ENCODE assay signal across 8 cellular contexts in genomic region chr3:12966847-12967750, GRCh38.
DNase-seq lines count a peak whose midpoint lies in the region; TF ChIP-seq lines count a peak whose summit lies in the region.

No MANE protein-coding gene starts in this region.

- no peak overlapping the region for H3T11ph ChIP-seq in H9 (ENCODE audit: low read length)

- no peaks in the 10 kb centered on the region for H3K9me2 ChIP-seq in OCI-LY7 (ENCODE audit: insufficient read depth, low read length)

- in situ Hi-C loops in transverse colon (cut with MboI; ENCODE audit: low pct_ligation_motif_present in 1 of 4, low pct_unique_long_range_greater_than_20kb in 1 of 4, low sequenced_read_pairs in 3 of 4) = no loop called here

- no peak overlapping the region for H3K56ac ChIP-seq in H9 (ENCODE audit: insufficient read length, low read depth, low read length)

- H3K27ac ChIP-seq in H9 (ENCODE audit: insufficient read length, low read depth, low read length) = no peak overlapping the region
- no peak overlapping the region for H3K27ac ChIP-seq in OCI-LY7 (ENCODE audit: low read depth, low read length, poor library complexity, severe bottlenecking)
- peak overlapping the region; percentile 58 for H3K27ac ChIP-seq in cingulate gyrus (ENCODE audit: low read depth, low read length)
- H3K27ac ChIP-seq in mesenchymal stem cell (ENCODE audit: low read length, poor library complexity, severe bottlenecking) = no peak overlapping the region
- H3K27ac ChIP-seq in transverse colon = peak overlapping the region; percentile 77 to 83 (median 78)

- H3K36me3 Mint-ChIP-seq in H9 (ENCODE audit: insufficient read depth in 1 of 3, low read depth in 3 of 3) = peaks cover 0 to 3% (median 2%) of the 10 kb centered on the region in 3 experiments; a peak in 3 of 7 replicates

- no peak for TF ChIP-seq EP300 in transverse colon (IDR thresholded peaks at IDR 0.05; ENCODE audit: low read depth)

- H3K23ac ChIP-seq in H9 (ENCODE audit: insufficient read length, low read depth, low read length) (no peak overlapping the region), mesenchymal stem cell (ENCODE audit: low read length in 2 of 2) (peak overlapping the region in 1 of 2 experiments; percentile 87)

- peak overlapping the region; percentile 34 for H3K9ac ChIP-seq in H9 (ENCODE audit: extremely low read depth, insufficient read length, low read length)
- peak overlapping the region; percentile 93 for H3K9ac ChIP-seq in mesenchymal stem cell (ENCODE audit: low read length)

- DNase-seq in EL (peak; percentile 21), H9 (peak; percentile 50), OCI-LY7 (ENCODE audit: low spot score) (no peak), mesenchymal stem cell (peak; percentile 43), transverse colon (peak; percentile 31), foreskin melanocyte (no peak), NCI-H446 (lab: John Stamatoyannopoulos, UW) (no peak)

- peak overlapping the region; percentile 85 to 91 for H3K4me3 Mint-ChIP-seq in H9

- H3K27me3 ChIP-seq in H9 (ENCODE audit: insufficient read depth, low read length) (no peaks in the 10 kb centered on the region), mesenchymal stem cell (ENCODE audit: control insufficient read depth in 1 of 2, insufficient read depth in 1 of 2, low read length in 2 of 2) (peaks cover 0 to 13% of the 10 kb centered on the region in 2 experiments), transverse colon (no peaks in the 10 kb centered on the region)

- H3K9me3 Mint-ChIP-seq in H9 = no peaks in the 10 kb centered on the region

- POLR2A ChIA-PET in OCI-LY7 (lab: Charles Lee) = interaction anchor here (0.9 kb wide), 1 partner anchor 32 kb away, joined by 4 read pairs; no protein-coding TSS in a partner anchor

- no peak overlapping the region for H4K8ac ChIP-seq in H9 (replicated peaks; ENCODE audit: insufficient read length, low read depth, low read length)
- peak overlapping the region; percentile 70 for H4K8ac ChIP-seq in mesenchymal stem cell (ENCODE audit: low read length)

- H3K4ac ChIP-seq in H9 (ENCODE audit: low read depth, low read length) = no peak overlapping the region
- H3K4ac ChIP-seq in mesenchymal stem cell (ENCODE audit: low read depth in 1 of 2, low read length in 2 of 2) = peak overlapping the region; percentile 9 to 68

- no peak overlapping the region; the same call in 1 of the 2 replicates for H3K14ac ChIP-seq in H9 (ENCODE audit: insufficient read depth, low read length)
- H3K14ac ChIP-seq in mesenchymal stem cell (ENCODE audit: low read length in 2 of 2) = peak overlapping the region in 1 of 2 experiments; percentile 82

- H2BK5ac ChIP-seq in H9 (ENCODE audit: insufficient read length, low read length) = no peak overlapping the region
- peak overlapping the region; percentile 22 for H2BK5ac ChIP-seq in mesenchymal stem cell (ENCODE audit: low read depth, low read length, poor library complexity, severe bottlenecking)

- H2BK120ac ChIP-seq in H9 (ENCODE audit: low read depth, low read length, poor library complexity, severe bottlenecking) (no peak overlapping the region), mesenchymal stem cell (ENCODE audit: low read depth, low read length) (peak overlapping the region; percentile 64)

- intact Hi-C loops in OCI-LY7 (cut with micrococcal nuclease; ENCODE audit: unreplicated experiment) (no loop called here), transverse colon (cut with DNase I; ENCODE audit: low total_unique reads) (no loop called here)

- no peak overlapping the region for H2BK12ac ChIP-seq in H9 (ENCODE audit: insufficient read length, low read depth, low read length)
- peak overlapping the region in 1 of 2 experiments; percentile 27 for H2BK12ac ChIP-seq in mesenchymal stem cell (ENCODE audit: low read length in 2 of 2)

- peak; percentile 19 for TF ChIP-seq POLR2A in transverse colon (IDR thresholded peaks at IDR 0.05)

- no TSS peak for BruUV-seq in OCI-LY7 (replicated peaks; lab: Mats Ljungman, UMichigan)

- H3K4me2 ChIP-seq in H9 (ENCODE audit: insufficient read depth, insufficient read length, low read length) = peak overlapping the region; percentile 37
- peak overlapping the region; percentile 27; the same call in 1 of the 2 replicates for H3K4me2 ChIP-seq in OCI-LY7 (ENCODE audit: low read length)
- H3K4me2 ChIP-seq in mesenchymal stem cell (ENCODE audit: low read length, poor library complexity, severe bottlenecking) = peak overlapping the region; percentile 84

- no CpG with 5 or more reads among the region's 75 CpGs for WGBS in H9 (ENCODE audit: extremely low coverage, insufficient read length, low lambda C conversion rate)
- WGBS in mesenchymal stem cell = 3% methylated on average over 48 of the region's 75 CpGs
- 6% methylated on average over 50 of the region's 75 CpGs; no CpG with 5 or more reads in 1 of the 2 donors for WGBS in transverse colon (ENCODE audit: low coverage in 1 of 2), 2 donors

- H2AFZ ChIP-seq in H9 (ENCODE audit: low read length) (no peak overlapping the region), OCI-LY7 (ENCODE audit: low read length) (no peak overlapping the region), mesenchymal stem cell (ENCODE audit: low read depth, low read length) (peak overlapping the region; percentile 64)

- H4K5ac ChIP-seq in H9 (ENCODE audit: insufficient read length, low read depth, low read length) = no peak overlapping the region

- H3K23me2 ChIP-seq in H9 (ENCODE audit: insufficient read length, low read depth, low read length, poor library complexity, severe bottlenecking) = peaks cover 9% of the 10 kb centered on the region

- H3K79me2 ChIP-seq in H9 (ENCODE audit: insufficient read depth, low read length) (no peaks in the 10 kb centered on the region; the same call in 1 of the 2 replicates), OCI-LY7 (ENCODE audit: insufficient read depth, low read depth, low read length) (peaks cover 33% of the 10 kb centered on the region)

- H3K79me1 ChIP-seq in H9 (ENCODE audit: insufficient read depth, low read depth, low read length, poor library complexity, severe bottlenecking) (peaks cover 6% of the 10 kb centered on the region), mesenchymal stem cell (replicated peaks; ENCODE audit: low read length, poor library complexity, severe bottlenecking) (peaks cover 40% of the 10 kb centered on the region)

- H2BK15ac ChIP-seq in H9 (ENCODE audit: low read depth, low read length) (no peak overlapping the region), mesenchymal stem cell (ENCODE audit: low read depth, poor library complexity, severe bottlenecking) (peak overlapping the region; percentile 74)

- H3K4me1 Mint-ChIP-seq in H9 = peaks cover 36 to 42% of the 10 kb centered on the region in 2 experiments

- H3K27ac Mint-ChIP-seq in H9 = no peak overlapping the region

- H3K9me3 ChIP-seq in H9 (ENCODE audit: control insufficient read depth, low read depth, low read length) (no peaks in the 10 kb centered on the region), OCI-LY7 (ENCODE audit: low read length) (no peaks in the 10 kb centered on the region), mesenchymal stem cell (ENCODE audit: control insufficient read depth, low read length) (no peaks in the 10 kb centered on the region), transverse colon (no peaks in the 10 kb centered on the region)

- H4K91ac ChIP-seq in H9 (ENCODE audit: insufficient read length, low read depth, low read length) (no peak overlapping the region), mesenchymal stem cell (ENCODE audit: low read length) (peak overlapping the region; percentile 55)

- H3K4me3 ChIP-seq in OCI-LY7 (ENCODE audit: low read depth, low read length, poor library complexity, severe bottlenecking) (no peak overlapping the region), mesenchymal stem cell (ENCODE audit: insufficient read depth in 1 of 2, low read depth in 1 of 2, low read length in 2 of 2) (peak overlapping the region; percentile 86 to 98), transverse colon (peak overlapping the region; percentile 61 to 77 (median 73))

- H3K18ac ChIP-seq in H9 (ENCODE audit: insufficient read length, low read depth, low read length) (no peak overlapping the region), mesenchymal stem cell (ENCODE audit: low read depth in 1 of 2, low read length in 2 of 2) (peak overlapping the region; percentile 56 to 88)

- CTCF ChIA-PET in OCI-LY7 (lab: Charles Lee; ENCODE audit: unreplicated experiment) = no interaction called here

- H2BK20ac ChIP-seq in H9 (ENCODE audit: low read depth, low read length, poor library complexity, severe bottlenecking) = no peak overlapping the region

- no peaks in the 10 kb centered on the region for H4K20me1 ChIP-seq in H9 (ENCODE audit: control insufficient read depth, insufficient read depth, insufficient read length)
- peaks cover 42% of the 10 kb centered on the region for H4K20me1 ChIP-seq in OCI-LY7 (ENCODE audit: insufficient read depth, low read length)

- H3K36me3 ChIP-seq in OCI-LY7 (ENCODE audit: insufficient read depth, low read length) (peaks cover 14% of the 10 kb centered on the region; the same call in 1 of the 2 replicates), mesenchymal stem cell (ENCODE audit: control insufficient read depth in 1 of 2, insufficient read depth in 2 of 2, low read depth in 1 of 2, low read length in 2 of 2) (peaks cover 0 to 15% of the 10 kb centered on the region in 2 experiments), transverse colon (no peaks in the 10 kb centered on the region)

- H2AK5ac ChIP-seq in H9 (ENCODE audit: insufficient read length, low read length) (no peak overlapping the region), mesenchymal stem cell (ENCODE audit: low read length, severe bottlenecking) (no peak overlapping the region)

- H3K27me3 Mint-ChIP-seq in H9 (ENCODE audit: low read depth) = peaks cover 31% of the 10 kb centered on the region

- H3K4me1 ChIP-seq in H9 (ENCODE audit: insufficient read depth, low read length) = no peaks in the 10 kb centered on the region; the same call in 1 of the 2 replicates
- peaks cover 29% of the 10 kb centered on the region for H3K4me1 ChIP-seq in OCI-LY7 (ENCODE audit: insufficient read depth, low read length, poor library complexity, severe bottlenecking)
- peaks cover 23% of the 10 kb centered on the region for H3K4me1 ChIP-seq in mesenchymal stem cell (ENCODE audit: control insufficient read depth, insufficient read depth, low read depth, low read length)
- H3K4me1 ChIP-seq in transverse colon = peaks cover 28 to 57% (median 47%) of the 10 kb centered on the region in 4 donors

- TF ChIP-seq CTCF in H9 (conservative IDR thresholded peaks at IDR 0.05) = no peak
- no peak for TF ChIP-seq CTCF in OCI-LY7 (conservative IDR thresholded peaks at IDR 0.05; ENCODE audit: low read length)
- TF ChIP-seq CTCF in transverse colon (IDR thresholded peaks at IDR 0.05) = no peak

Comparison
In these comparisons a context has a peak if more than half of its experiments do, and no peak if none do; other contexts are left out.
1. DNase-seq: peak in EL (single experiment), H9 (single experiment), mesenchymal stem cell (single experiment) and transverse colon (single experiment); none in OCI-LY7 (single experiment), foreskin melanocyte (single experiment) and NCI-H446 (0 of 2).
2. H3K27ac ChIP-seq: peak in cingulate gyrus (single experiment) and transverse colon (4 of 4); none in H9 (single experiment), OCI-LY7 (single experiment) and mesenchymal stem cell (single experiment).
3. H3K4me2 ChIP-seq: peak in every context shown above with its lines; median percentile 84 in mesenchymal stem cell; 37 in H9; 27 in OCI-LY7.